ENCODE assay signal across 13 cellular contexts in the genomic region with DNA sequence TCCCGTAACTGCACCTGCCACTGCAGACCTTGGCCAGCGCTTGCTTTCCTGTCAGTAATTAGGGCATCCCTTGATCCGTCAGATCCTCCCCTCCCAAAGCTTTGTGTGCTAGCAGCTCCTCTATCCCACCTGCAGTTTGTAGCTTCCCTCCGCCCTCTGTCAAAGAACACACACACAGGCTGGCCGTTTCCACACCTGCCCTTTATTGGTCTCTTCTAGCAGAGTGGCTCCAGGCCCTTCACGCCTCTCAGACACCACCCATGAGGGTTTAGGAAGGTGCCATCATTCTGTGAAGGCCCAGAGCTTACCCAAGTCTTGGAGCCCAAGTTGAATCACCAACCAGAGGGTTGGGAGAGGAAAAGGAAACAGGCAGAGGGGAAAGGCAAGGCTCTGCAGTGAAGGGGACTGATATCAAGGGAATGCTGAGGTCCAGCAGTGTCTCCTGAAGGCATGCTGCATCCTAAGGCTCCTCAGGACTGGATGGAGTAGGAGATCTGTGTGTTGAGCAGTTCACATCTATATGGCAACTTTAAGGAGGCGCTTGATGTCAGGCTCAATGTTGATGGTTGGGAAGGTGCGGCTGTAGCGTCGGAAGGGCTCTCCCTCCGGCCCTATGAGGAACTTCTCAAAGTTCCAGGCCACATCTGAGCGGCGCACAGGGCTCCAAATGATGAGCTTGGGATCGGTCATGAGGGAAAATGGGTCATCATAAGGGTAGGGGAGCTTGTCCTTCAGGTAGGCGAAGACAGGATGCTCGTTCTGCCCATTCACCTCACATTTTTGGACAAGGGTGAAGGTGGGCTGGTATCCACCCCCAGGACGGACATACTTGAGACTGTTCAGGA. TPM values are rescaled to one million over a fixed set of nuclear protein-coding genes. Genes with fewer than 3 reads are reported as not detected.
DNase-seq lines count a peak whose midpoint lies in the region; ATAC-seq and TF ChIP-seq lines count a peak whose summit lies in the region.
"Had no signal": no experiment of that assay in that cellular context is flagged by ENCODE, and none has a peak within 500 bp of the region (broad histone marks: within the 10 kb centered on the region; RNA-seq: fewer than 3 reads in every experiment).

No MANE protein-coding gene starts in this region.

- peaks cover 35 to 92% (median 62%) of the 10 kb centered on the region in 4 donors for H3K4me1 Mint-ChIP-seq in CD4-positive, CD25-positive, alpha-beta regulatory T cell
- peaks cover 44% of the 10 kb centered on the region for H3K4me1 Mint-ChIP-seq in chondrocyte (ENCODE audit: low read depth)

- ATAC-seq in CD4-positive, CD25-positive, alpha-beta regulatory T cell (ENCODE audit: low read depth in 2 of 2) = no peak
- ATAC-seq in HG02970 (IDR thresholded peaks at IDR 0.05; ENCODE audit: low FRiP score, unreplicated experiment) = no peak

- peaks cover 35% of the 10 kb centered on the region for H3K36me3 Mint-ChIP-seq in CD4-positive, CD25-positive, alpha-beta regulatory T cell
- H3K36me3 Mint-ChIP-seq in chondrocyte (ENCODE audit: low read depth) = peaks cover 7% of the 10 kb centered on the region

- H3K27ac Mint-ChIP-seq in CD4-positive, CD25-positive, alpha-beta regulatory T cell = peak overlapping the region; percentile 59 to 83 (median 66)
- H3K27ac Mint-ChIP-seq in chondrocyte (ENCODE audit: unreplicated experiment) = peak overlapping the region; percentile 13
- H3K27ac Mint-ChIP-seq: mesothelial cell of epicardium had no signal

- H3K4me3 ChIP-seq in CD4-positive, CD25-positive, alpha-beta regulatory T cell (ENCODE audit: low read depth, low read length) = no peak overlapping the region
- H3K4me3 ChIP-seq: dorsolateral prefrontal cortex had no signal

- H3K4me1 ChIP-seq in CD4-positive, CD25-positive, alpha-beta regulatory T cell (ENCODE audit: control insufficient read depth, insufficient read depth, low read length, poor library complexity, severe bottlenecking) = peaks cover 20% of the 10 kb centered on the region

- no peaks in the 10 kb centered on the region for H3K27me3 Mint-ChIP-seq in CD4-positive, CD25-positive, alpha-beta regulatory T cell
- no peaks in the 10 kb centered on the region for H3K27me3 Mint-ChIP-seq in chondrocyte (ENCODE audit: low read depth)

- H3K4me3 Mint-ChIP-seq in CD4-positive, CD25-positive, alpha-beta regulatory T cell = peak overlapping the region in 1 of 4 donors; percentile 42
- H3K4me3 Mint-ChIP-seq in chondrocyte (ENCODE audit: unreplicated experiment) = no peak overlapping the region
- H3K4me3 Mint-ChIP-seq: mesothelial cell of epicardium had no signal

- H3K27me3 ChIP-seq in CD4-positive, CD25-positive, alpha-beta regulatory T cell (ENCODE audit: control insufficient read depth, insufficient read depth, low read length) = no peaks in the 10 kb centered on the region
- H3K27me3 ChIP-seq: dorsolateral prefrontal cortex had no signal

- no peak overlapping the region for H3K27ac ChIP-seq in CD4-positive, CD25-positive, alpha-beta regulatory T cell (ENCODE audit: insufficient read depth, low read length, poor library complexity, severe bottlenecking)

- no peak for TF ChIP-seq CTCF in chondrocyte (IDR thresholded peaks at IDR 0.05)

- H3K36me3 ChIP-seq in CD4-positive, CD25-positive, alpha-beta regulatory T cell (ENCODE audit: control insufficient read depth, insufficient read depth, low read length) = peaks cover 52% of the 10 kb centered on the region

- no peaks in the 10 kb centered on the region for H3K9me3 Mint-ChIP-seq in CD4-positive, CD25-positive, alpha-beta regulatory T cell
- no peaks in the 10 kb centered on the region for H3K9me3 Mint-ChIP-seq in chondrocyte (ENCODE audit: low read depth)
- H3K9me3 Mint-ChIP-seq: mesothelial cell of epicardium had no signal

- DNase-seq in CD4-positive, CD25-positive, alpha-beta regulatory T cell = no peak
- DNase-seq in NCI-H2029 (lab: John Stamatoyannopoulos, UW) (peak; percentile 44), chondrocyte (ENCODE audit: low spot score) (no peak), kidney glomerular epithelial cell (lab: John Stamatoyannopoulos, UW) (no peak), SK-N-DZ (ENCODE audit: low spot score) (no peak)
- DNase-seq: activated effector memory CD4-positive, alpha-beta T cell treated with anti-CD3 and anti-CD28 coated beads, Interleukin-2, amount 50 U/mL, for 16 hours; glutamatergic neuron; NCI-H82; stimulated activated naive CD4-positive, alpha-beta T cell treated with Interleukin-2 at 50 U/mL for 16 hours had no signal

- H3K9me3 ChIP-seq in CD4-positive, CD25-positive, alpha-beta regulatory T cell (ENCODE audit: control insufficient read depth in 2 of 2, low read length in 2 of 2) = no peaks in the 10 kb centered on the region

RNA-seq across cellular contexts. Expression of gene GPX2, which starts 3.4 kb away (rescaled TPM):
- total RNA-seq in CD4-positive, CD25-positive, alpha-beta regulatory T cell = not detected
- polyA plus RNA-seq in CD4-positive, CD25-positive, alpha-beta regulatory T cell = under 1 TPM in 2 of 4 donors, not detected in 2; 0.54 to 0.94 TPM
- total RNA-seq in chondrocyte = not detected in 3 replicates
- polyA plus RNA-seq in SK-N-DZ (2014; cell fraction: cytosol; rRNA removed) = not detected in 2 replicates
- polyA plus RNA-seq in SK-N-DZ (2014; cell fraction: nucleus; rRNA removed) = not detected in 2 replicates
- total RNA-seq: T-helper 1 cell treated with Interleukin-12 subunit alpha and Interleukin-12 subunit beta and Interleukin-4 antibody, amounts not matched to agents 30 ng/mL and 1 ng/mL, for 36 hours had no signal

RNA-seq across cellular contexts. Expression of gene CHURC1, which starts 24.9 kb away (rescaled TPM):
- 95.3 TPM for total RNA-seq in CD4-positive, CD25-positive, alpha-beta regulatory T cell
- polyA plus RNA-seq in CD4-positive, CD25-positive, alpha-beta regulatory T cell = 100 to 1,000 TPM; 171 to 228 (median 188) TPM
- 46.9 to 52.8 TPM (median 48.7 TPM) in 3 replicates for total RNA-seq in chondrocyte
- polyA plus RNA-seq in SK-N-DZ (2014; cell fraction: cytosol; rRNA removed) = 44.7 and 46.3 TPM in 2 replicates
- polyA plus RNA-seq in SK-N-DZ (2014; cell fraction: nucleus; rRNA removed) = 33.5 and 39.2 TPM in 2 replicates

RNA-seq across cellular contexts. Expression of gene RAB15, which starts 32.9 kb away (rescaled TPM):
- total RNA-seq in CD4-positive, CD25-positive, alpha-beta regulatory T cell = 6.5 TPM
- 1 to 10 TPM; 3.0 to 4.7 (median 3.2) TPM for polyA plus RNA-seq in CD4-positive, CD25-positive, alpha-beta regulatory T cell
- total RNA-seq in chondrocyte = 60.9 to 98.4 TPM (median 92.3 TPM) in 3 replicates
- polyA plus RNA-seq in SK-N-DZ (2014; cell fraction: cytosol; rRNA removed) = 16.1 and 16.2 TPM in 2 replicates
- 36.7 and 38.3 TPM in 2 replicates for polyA plus RNA-seq in SK-N-DZ (2014; cell fraction: nucleus; rRNA removed)

RNA-seq across cellular contexts. Expression of gene FNTB, which starts 47.5 kb away (rescaled TPM):
- total RNA-seq in CD4-positive, CD25-positive, alpha-beta regulatory T cell = 15.5 TPM
- 1 to 10 TPM; 6.3 to 9.8 (median 7.7) TPM for polyA plus RNA-seq in CD4-positive, CD25-positive, alpha-beta regulatory T cell
- total RNA-seq in chondrocyte = 20.8 to 28.2 TPM (median 21.6 TPM) in 3 replicates
- 13.4 and 17.5 TPM in 2 replicates for polyA plus RNA-seq in SK-N-DZ (2014; cell fraction: cytosol; rRNA removed)
- polyA plus RNA-seq in SK-N-DZ (2014; cell fraction: nucleus; rRNA removed) = 11.2 and 20.5 TPM in 2 replicates

RNA-seq across cellular contexts. Expression of gene SPTB, which starts 59.5 kb away (rescaled TPM):
- total RNA-seq in CD4-positive, CD25-positive, alpha-beta regulatory T cell = 0.91 TPM
- polyA plus RNA-seq in CD4-positive, CD25-positive, alpha-beta regulatory T cell = under 1 TPM in 3 of 4 donors, not detected in 1; 0.11 to 0.24 (median 0.23) TPM
- total RNA-seq in chondrocyte = 1.5 to 7.2 TPM (median 6.6 TPM) in 3 replicates
- polyA plus RNA-seq in SK-N-DZ (2014; cell fraction: cytosol; rRNA removed) = 0.57 and 4.5 TPM in 2 replicates
- polyA plus RNA-seq in SK-N-DZ (2014; cell fraction: nucleus; rRNA removed) = 0.20 and 0.31 TPM in 2 replicates
- total RNA-seq: T-helper 1 cell treated with Interleukin-12 subunit alpha and Interleukin-12 subunit beta and Interleukin-4 antibody, amounts not matched to agents 30 ng/mL and 1 ng/mL, for 36 hours had no signal
